In the genomic region with DNA sequence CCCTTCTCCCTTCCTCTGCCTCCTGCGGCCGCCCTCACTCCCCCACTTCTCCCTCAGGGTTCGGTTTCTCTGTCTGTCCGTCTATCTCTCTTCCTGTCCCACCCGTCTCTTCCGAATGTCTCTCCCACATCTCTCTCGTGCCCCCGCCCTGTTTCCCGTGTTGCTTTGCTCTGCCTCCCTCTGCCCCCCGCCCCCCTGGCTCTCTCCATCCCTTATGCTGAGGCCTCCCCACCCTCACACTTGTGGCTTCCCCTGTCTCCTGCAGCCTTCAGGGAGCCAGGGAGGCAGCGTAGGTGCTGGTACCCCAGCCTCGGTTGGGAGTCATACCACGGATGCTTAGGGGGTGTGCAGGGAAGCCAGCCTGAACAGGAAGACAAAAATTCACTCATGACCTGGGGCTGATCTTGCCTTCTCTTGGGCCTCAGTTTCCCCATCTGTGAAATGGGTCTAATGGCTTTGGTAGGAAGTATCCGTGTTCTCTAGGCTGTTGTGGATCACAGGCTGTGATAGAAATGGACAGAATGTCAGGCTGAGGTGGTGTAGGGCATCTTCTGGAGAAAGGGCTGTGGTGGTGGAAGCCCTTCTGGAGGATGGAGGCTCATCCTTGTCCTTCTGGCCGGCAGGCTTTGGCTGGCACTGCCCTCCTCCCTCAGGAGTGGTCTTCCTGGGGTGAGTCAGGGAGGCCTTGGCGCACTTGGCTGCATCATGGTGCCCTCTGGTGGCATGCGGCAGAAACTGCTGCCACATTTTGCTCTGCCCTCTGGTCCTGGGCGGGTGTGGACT, we compare ENCODE assay signal across 8 cellular contexts. TPM values are rescaled to one million over a fixed set of nuclear protein-coding genes. Genes with fewer than 3 reads are reported as not detected.
DNase-seq lines count a peak whose midpoint lies in the region; ATAC-seq, FAIRE-seq and TF ChIP-seq lines count a peak whose summit lies in the region.

No MANE protein-coding gene starts in this region.

- H3K4me1 Mint-ChIP-seq in central memory CD8-positive, alpha-beta T cell: no peaks in the 10 kb centered on the region

- H3K27ac Mint-ChIP-seq in central memory CD8-positive, alpha-beta T cell (ENCODE audit: low read depth): no peak overlapping the region

- DNase-seq in 8988T (peak; percentile 65), GM12892 (ENCODE audit: insufficient read length) (peak; percentile 84), NCI-H2171 (lab: John Stamatoyannopoulos, UW) (peak; percentile 48), left kidney (ENCODE audit: low read depth, low spot score) (peak; percentile 89)
- peak; percentile 27 for DNase-seq in activated CD4-positive, CD25-positive, alpha-beta regulatory T cell treated with anti-CD3 and anti-CD28 coated beads, Interleukin-2, amount 50 U/mL, for 16 hours (ENCODE audit: low read depth, low spot score)
- DNase-seq in central memory CD8-positive, alpha-beta T cell (ENCODE audit: low spot score in 2 of 2): peak; percentile 37 to 47
- DNase-seq in stimulated activated CD4-positive, alpha-beta T cell treated with anti-CD3 and anti-CD28 coated beads, Interleukin-4, amount 100 ng/mL, for 4 hours: peak; percentile 45 to 61

- peak; percentile 74 for FAIRE-seq in GM12892 (lab: Jason Lieb, UNC)

- peaks cover 35% of the 10 kb centered on the region for H3K27me3 Mint-ChIP-seq in central memory CD8-positive, alpha-beta T cell

- TF ChIP-seq POLR2A in GM12892 (IDR thresholded peaks at IDR 0.05; ENCODE audit: low read depth, low read length): no peak

- no peak for ATAC-seq in central memory CD8-positive, alpha-beta T cell (replicated peaks; ENCODE audit: extremely low read depth, poor library complexity, severe bottlenecking)
- ATAC-seq in GM21619 (IDR thresholded peaks at IDR 0.05; ENCODE audit: unreplicated experiment): no peak

- no peak overlapping the region for H3K4me3 Mint-ChIP-seq in central memory CD8-positive, alpha-beta T cell

- H3K36me3 Mint-ChIP-seq in central memory CD8-positive, alpha-beta T cell (ENCODE audit: insufficient read depth): no peaks in the 10 kb centered on the region

- no peaks in the 10 kb centered on the region for H3K9me3 Mint-ChIP-seq in central memory CD8-positive, alpha-beta T cell

RNA-seq across cellular contexts. Expression of a gene that starts 55.5 kb away (rescaled TPM):
- polyA plus RNA-seq in GM12892 (2012; ENCODE audit: missing spikeins): not detected

Comparison
In these comparisons a context has a peak if more than half of its experiments do, and no peak if none do; other contexts are left out.
1. DNase-seq: peak in every context shown above with its lines; median percentile 89 in left kidney; 84 in GM12892; 65 in 8988T; 53 in stimulated activated CD4-positive, alpha-beta T cell treated with anti-CD3 and anti-CD28 coated beads, Interleukin-4, amount 100 ng/mL, for 4 hours; 48 in NCI-H2171; 42 in central memory CD8-positive, alpha-beta T cell; 27 in activated CD4-positive, CD25-positive, alpha-beta regulatory T cell treated with anti-CD3 and anti-CD28 coated beads, Interleukin-2, amount 50 U/mL, for 16 hours.